8 cellular contexts compared by ENCODE assay signal in the genomic region with DNA sequence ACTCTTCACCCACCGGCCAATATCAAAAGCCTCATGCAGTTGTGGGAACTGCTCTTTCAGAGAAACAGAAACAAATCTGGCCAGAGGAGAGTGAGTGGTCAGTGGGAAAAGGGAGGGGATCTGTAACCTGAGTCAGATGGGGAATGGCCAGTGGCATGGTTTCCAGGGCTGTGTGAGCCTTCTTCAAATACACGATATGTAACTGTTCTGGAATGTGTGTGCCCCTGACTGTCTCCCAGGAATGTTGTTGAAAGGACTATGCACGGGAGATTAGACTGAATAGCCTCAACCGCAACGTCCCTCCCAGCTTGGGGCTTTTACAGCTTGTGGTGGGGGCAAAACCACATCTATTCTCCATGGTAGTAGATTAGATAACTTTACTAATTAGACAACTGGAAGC.
A peak's percentile ranks its signal among the peaks of the same experiment; 100 is the strongest.
DNase-seq lines count a peak whose midpoint lies in the region; ATAC-seq, FAIRE-seq and TF ChIP-seq lines count a peak whose summit lies in the region.

No MANE protein-coding gene starts in this region.

- TF ChIP-seq POLR2A in H1 (IDR thresholded peaks at IDR 0.05; ENCODE audit: control extremely low read depth in 1 of 2, low read depth in 2 of 2, low read length in 2 of 2), result no peak
- TF ChIP-seq POLR2A in GM18505 (IDR thresholded peaks at IDR 0.05; ENCODE audit: borderline replicate concordance, extremely low read depth, insufficient read depth, insufficient read length), result no peak

- H2BK12ac ChIP-seq in H1 (ENCODE audit: low read depth, low read length), result no peak overlapping the region

- H2AFZ ChIP-seq in H1 (ENCODE audit: low read length), result peak overlapping the region; percentile 49; the same call in 1 of the 2 replicates

- H4K20me1 ChIP-seq in H1 (replicated peaks in 1 of 2; ENCODE audit: control insufficient read depth in 1 of 2, insufficient read depth in 2 of 2, low read length in 2 of 2), result no peaks in the 10 kb centered on the region

- H3K9me3 ChIP-seq in H1 (ENCODE audit: insufficient read depth in 2 of 2, low read depth in 1 of 2, low read length in 1 of 2), result no peaks in the 10 kb centered on the region

- ATAC-seq in GM18505 (IDR thresholded peaks at IDR 0.05; ENCODE audit: unreplicated experiment), result no peak
- ATAC-seq in HG02763 (IDR thresholded peaks at IDR 0.05; ENCODE audit: unreplicated experiment), result no peak

- H3K36me3 ChIP-seq in H1 (ENCODE audit: control insufficient read depth in 2 of 4, insufficient read depth in 4 of 4, low read length in 3 of 4) (no peaks in the 10 kb centered on the region), mesendoderm (ENCODE audit: control insufficient read depth, insufficient read depth, low read length) (no peaks in the 10 kb centered on the region)

- H3K4ac ChIP-seq in H1 (replicated peaks; ENCODE audit: insufficient read length, low read depth, low read length) (no peak overlapping the region), mesendoderm (ENCODE audit: low read depth, low read length) (no peak overlapping the region)

- H3K79me1 ChIP-seq in H1 (ENCODE audit: low read depth, low read length) (no peaks in the 10 kb centered on the region), mesendoderm (ENCODE audit: low read length) (no peaks in the 10 kb centered on the region)

- H3K23ac ChIP-seq in H1 (ENCODE audit: insufficient read length) (no peak overlapping the region), mesendoderm (ENCODE audit: low read length) (no peak overlapping the region)

- no peak overlapping the region for H2AK5ac ChIP-seq in H1 (ENCODE audit: low read depth, low read length)
- no peak overlapping the region for H2AK5ac ChIP-seq in mesendoderm (ENCODE audit: low read length)

- no peak overlapping the region for H4K91ac ChIP-seq in H1 (replicated peaks; ENCODE audit: insufficient read length, low read length)

- H3K56ac ChIP-seq in H1 (replicated peaks; ENCODE audit: insufficient read length, low read depth, low read length) (no peak overlapping the region), mesendoderm (ENCODE audit: low read length) (no peak overlapping the region)

- no peak overlapping the region for H3K18ac ChIP-seq in H1 (ENCODE audit: extremely low read depth, low read length)
- H3K18ac ChIP-seq in mesendoderm (ENCODE audit: low read length), result no peak overlapping the region

- no peak overlapping the region for H3K4me2 ChIP-seq in H1 (ENCODE audit: insufficient read depth in 1 of 2, low read depth in 2 of 2, low read length in 2 of 2)
- H3K4me2 ChIP-seq in mesendoderm (ENCODE audit: low read length), result no peak overlapping the region

- no peak overlapping the region for H4K8ac ChIP-seq in H1 (ENCODE audit: extremely low read depth, insufficient read depth, low read length)
- H4K8ac ChIP-seq in mesendoderm (ENCODE audit: low read depth, low read length), result no peak overlapping the region

- DNase-seq in AG08395 (ENCODE audit: low spot score) (peak; percentile 94), LoVo (ENCODE audit: low spot score) (peak; percentile 73), H1 (ENCODE audit: low read depth in 1 of 2, low spot score in 2 of 2) (no peak), mesendoderm (peak; percentile 97), NCI-H1417 (lab: John Stamatoyannopoulos, UW) (no peak), NCI-H345 treated with DMSO at 0.1 percent for 48 hours (lab: John Stamatoyannopoulos, UW; ENCODE audit: unreplicated experiment) (no peak)

- H2BK120ac ChIP-seq in H1 (replicated peaks; ENCODE audit: low read depth, low read length) (no peak overlapping the region), mesendoderm (ENCODE audit: low read depth, low read length) (no peak overlapping the region)

- no peaks in the 10 kb centered on the region for H3K23me2 ChIP-seq in H1 (ENCODE audit: low read depth, low read length)

- H3K14ac ChIP-seq in H1 (ENCODE audit: insufficient read length), result no peak overlapping the region

- no peak overlapping the region for H3K27ac ChIP-seq in H1 (ENCODE audit: low read depth, low read length)
- H3K27ac ChIP-seq in mesendoderm (ENCODE audit: low read depth, low read length), result no peak overlapping the region

- POLR2A ChIA-PET in H1 (lab: Charles Lee; ENCODE audit: partially characterized antibody), result no interaction called here

- no peak overlapping the region for H2BK5ac ChIP-seq in H1 (ENCODE audit: low read depth, low read length)
- H2BK5ac ChIP-seq in mesendoderm (ENCODE audit: low read length), result no peak overlapping the region

- no peak overlapping the region for H2BK20ac ChIP-seq in H1 (ENCODE audit: low read length)

- WGBS in H1 (ENCODE audit: extremely low coverage in 1 of 2, insufficient coverage in 1 of 2, insufficient read length in 1 of 2, insufficient replicate concordance in 2 of 2, low coverage in 1 of 2, low lambda C conversion rate in 2 of 2, missing lambda C conversion rate in 1 of 2), 2 experiments, result 79% methylated on average over 5 of the region's 5 CpGs; no CpG with 5 or more reads in 1 of the 2 experiments
- WGBS in mesendoderm (ENCODE audit: extremely low coverage, insufficient coverage, low lambda C conversion rate), result no CpG with 5 or more reads among the region's 5 CpGs

- no peak for TF ChIP-seq EP300 in H1 (IDR thresholded peaks at IDR 0.05; ENCODE audit: borderline replicate concordance in 1 of 2, low read depth in 2 of 2, low read length in 2 of 2)

- TF ChIP-seq CTCF in H1 (IDR thresholded peaks at IDR 0.05; ENCODE audit: control extremely low read depth in 1 of 3, insufficient read depth in 1 of 3, low read depth in 1 of 3, low read length in 3 of 3), result no peak

- H4K5ac ChIP-seq in H1 (ENCODE audit: insufficient read length, low read depth, low read length) (no peak overlapping the region), mesendoderm (ENCODE audit: low read length) (no peak overlapping the region)

- no peak for FAIRE-seq in H1 (lab: Jason Lieb, UNC)

- H2BK15ac ChIP-seq in H1 (ENCODE audit: low read length) (no peak overlapping the region), mesendoderm (replicated peaks; ENCODE audit: low read depth) (no peak overlapping the region)

- H3K27me3 ChIP-seq in H1 (replicated peaks in 1 of 4; ENCODE audit: control insufficient read depth in 3 of 4, extremely low read depth in 1 of 4, insufficient read depth in 3 of 4, low read length in 3 of 4) (no peaks in the 10 kb centered on the region), mesendoderm (ENCODE audit: insufficient read depth, low read length, poor library complexity) (no peaks in the 10 kb centered on the region)

- H3K4me1 ChIP-seq in H1 (replicated peaks in 1 of 4; ENCODE audit: control insufficient read depth in 3 of 4, insufficient read depth in 4 of 4, low read length in 3 of 4), result no peaks in the 10 kb centered on the region; a peak in 1 of 7 replicates
- peaks cover 7% of the 10 kb centered on the region for H3K4me1 ChIP-seq in mesendoderm (ENCODE audit: control insufficient read depth, low read depth, low read length)

- H3K9ac ChIP-seq in H1 (replicated peaks in 1 of 4; ENCODE audit: extremely low read depth in 1 of 4, low read depth in 3 of 4, low read length in 3 of 4), result no peak overlapping the region
- H3K9ac ChIP-seq in mesendoderm (ENCODE audit: low read length), result no peak overlapping the region

- H3K4me3 ChIP-seq in H1 (ENCODE audit: extremely low read depth in 1 of 4, insufficient read depth in 2 of 4, low read depth in 3 of 4, low read length in 4 of 4) (no peak overlapping the region), mesendoderm (ENCODE audit: low read length) (no peak overlapping the region)

- H3K79me2 ChIP-seq in H1 (ENCODE audit: control insufficient read depth in 1 of 2, insufficient read depth in 2 of 2, low read length in 2 of 2) (no peaks in the 10 kb centered on the region), mesendoderm (ENCODE audit: control insufficient read depth, insufficient read depth, low read length) (no peaks in the 10 kb centered on the region)

- CTCF ChIA-PET in H1 (lab: Charles Lee; ENCODE audit: partially characterized antibody), result interaction anchor here (1.0 to 10.5 kb wide), 16 partner anchors 11 to 270 kb away, joined by 3 to 98 read pairs (median 7); no protein-coding TSS in a partner anchor

- no peak for TF ChIP-seq RAD21 in H1 (IDR thresholded peaks at IDR 0.05 in 1 of 2, conservative IDR thresholded peaks at IDR 0.05 in 1 of 2; ENCODE audit: low read depth in 2 of 2, low read length in 2 of 2)

TF ChIP-seq in H1, 55 proteins besides CTCF, POLR2A, EP300 and RAD21:
- TF ChIP-seq TEAD4 (IDR thresholded peaks at IDR 0.05; ENCODE audit: low read depth, low read length) (peak; percentile 74), EZH2 (IDR thresholded peaks at IDR 0.05; ENCODE audit: low read depth, low read length, severe bottlenecking) (no peak), EGR1 (IDR thresholded peaks at IDR 0.05; ENCODE audit: borderline replicate concordance, low read depth, low read length) (no peak), CTBP2 (IDR thresholded peaks at IDR 0.05; ENCODE audit: borderline replicate concordance, insufficient read depth, insufficient read length, low read length) (no peak), ZNF274 (IDR thresholded peaks at IDR 0.05; ENCODE audit: borderline replicate concordance, extremely low read depth, low read length) (no peak), ASH2L (IDR thresholded peaks at IDR 0.05; ENCODE audit: low read length) (no peak), PHF8 (conservative IDR thresholded peaks at IDR 0.05; ENCODE audit: low read depth, low read length) (no peak), SP1 (IDR thresholded peaks at IDR 0.05; ENCODE audit: low read depth, low read length) (no peak), SRF (IDR thresholded peaks at IDR 0.05; ENCODE audit: low read depth, low read length) (no peak), BRCA1 (IDR thresholded peaks at IDR 0.05; ENCODE audit: low read depth, low read length) (no peak), SAP30 (IDR thresholded peaks at IDR 0.05; ENCODE audit: insufficient read depth, insufficient replicate concordance, low read length) (no peak), TAF1 (IDR thresholded peaks at IDR 0.05; ENCODE audit: low read depth, low read length) (0 out of 2 replicates have a peak, but pooled peaks have one; percentile 25), CEBPB (IDR thresholded peaks at IDR 0.05; ENCODE audit: low read depth, low read length) (no peak)
- TF ChIP-seq, protein P1, sequence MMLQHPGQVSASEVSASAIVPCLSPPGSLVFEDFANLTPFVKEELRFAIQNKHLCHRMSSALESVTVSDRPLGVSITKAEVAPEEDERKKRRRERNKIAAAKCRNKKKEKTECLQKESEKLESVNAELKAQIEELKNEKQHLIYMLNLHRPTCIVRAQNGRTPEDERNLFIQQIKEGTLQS (IDR thresholded peaks at IDR 0.05; ENCODE audit: insufficient read depth, low read depth, low read length), result no peak
- TF ChIP-seq, protein P2, sequence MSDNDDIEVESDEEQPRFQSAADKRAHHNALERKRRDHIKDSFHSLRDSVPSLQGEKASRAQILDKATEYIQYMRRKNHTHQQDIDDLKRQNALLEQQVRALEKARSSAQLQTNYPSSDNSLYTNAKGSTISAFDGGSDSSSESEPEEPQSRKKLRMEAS (IDR thresholded peaks at IDR 0.05), result no peak

Comparison
In these comparisons a context has a peak if more than half of its experiments do, and no peak if none do; other contexts are left out.
1. DNase-seq: peak in AG08395 (single experiment), LoVo (single experiment) and mesendoderm (single experiment); none in H1 (0 of 2), NCI-H1417 (0 of 3) and NCI-H345 treated with DMSO at 0.1 percent for 48 hours (single experiment).